8 cellular contexts compared by ENCODE assay signal in the genomic region with DNA sequence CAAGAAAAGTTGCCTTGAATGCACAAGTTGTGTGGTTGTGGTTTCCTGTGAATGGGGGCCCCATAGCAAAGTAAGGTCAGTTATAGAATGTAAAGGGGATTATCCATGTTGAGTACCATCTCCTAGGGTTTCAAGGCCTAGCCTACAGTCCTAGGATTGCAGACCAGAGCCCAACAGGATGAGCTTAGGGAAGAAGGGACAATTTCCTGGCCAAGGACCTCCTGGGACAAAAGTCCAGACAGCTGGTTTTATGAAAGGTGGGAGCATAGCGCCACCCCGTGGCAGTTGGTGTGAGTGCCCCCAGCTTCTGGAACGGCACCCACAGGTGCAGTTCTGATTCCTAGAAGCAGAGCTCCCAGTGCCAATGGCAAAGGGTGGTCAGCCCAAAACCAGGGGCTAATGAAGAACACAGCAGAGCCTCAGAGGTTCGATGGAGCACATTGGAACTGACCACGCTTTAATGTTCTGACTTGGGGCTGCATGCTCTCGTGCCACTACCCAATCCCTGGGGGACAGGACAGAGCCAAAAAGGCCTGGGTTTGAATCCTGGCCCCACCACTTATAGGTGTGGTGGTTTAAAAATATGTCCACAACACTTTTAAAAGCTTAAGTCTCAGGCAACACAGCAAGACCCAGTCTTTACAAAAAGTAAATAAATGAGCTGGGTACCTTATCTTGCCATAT. TPM values are rescaled to one million over a fixed set of nuclear protein-coding genes. Genes with fewer than 3 reads are reported as not detected.
A peak's percentile ranks its signal among the peaks of the same experiment; 100 is the strongest.
DNase-seq lines count a peak whose midpoint lies in the region; ATAC-seq and TF ChIP-seq lines count a peak whose summit lies in the region.

No MANE protein-coding gene starts in this region.

- no peak overlapping the region for H3K56ac ChIP-seq in mesendoderm (ENCODE audit: low read length)

- peak; percentile 44 for ATAC-seq in GM19351 (IDR thresholded peaks at IDR 0.05; ENCODE audit: unreplicated experiment)

- H3K9ac ChIP-seq in mesendoderm (ENCODE audit: low read length) = no peak overlapping the region

- H3K27me3 ChIP-seq in effector memory CD4-positive, alpha-beta T cell (replicated peaks; ENCODE audit: control insufficient read depth, insufficient read depth, low read length, poor library complexity, severe bottlenecking) = no peaks in the 10 kb centered on the region
- no peaks in the 10 kb centered on the region for H3K27me3 ChIP-seq in mesendoderm (ENCODE audit: insufficient read depth, low read length, poor library complexity)

- H3K79me1 ChIP-seq in mesendoderm (ENCODE audit: low read length) = no peaks in the 10 kb centered on the region

- H2AK5ac ChIP-seq in mesendoderm (ENCODE audit: low read length) = no peak overlapping the region

- H3K4me1 ChIP-seq in effector memory CD4-positive, alpha-beta T cell (ENCODE audit: control insufficient read depth, insufficient read depth, low read length, poor library complexity, severe bottlenecking) = peaks cover 3% of the 10 kb centered on the region
- H3K4me1 ChIP-seq in mesendoderm (ENCODE audit: control insufficient read depth, low read depth, low read length) = no peaks in the 10 kb centered on the region

- no peaks in the 10 kb centered on the region for H3K9me3 ChIP-seq in effector memory CD4-positive, alpha-beta T cell (ENCODE audit: control insufficient read depth, low read length)

- no peak overlapping the region for H2BK5ac ChIP-seq in mesendoderm (ENCODE audit: low read length)

- H4K8ac ChIP-seq in mesendoderm (ENCODE audit: low read depth, low read length) = no peak overlapping the region

- WGBS in mesendoderm (ENCODE audit: extremely low coverage, insufficient coverage, low lambda C conversion rate) = no CpG with 5 or more reads among the region's 6 CpGs

- H3K23ac ChIP-seq in mesendoderm (ENCODE audit: low read length) = no peak overlapping the region

- H3K79me2 ChIP-seq in mesendoderm (ENCODE audit: control insufficient read depth, insufficient read depth, low read length) = no peaks in the 10 kb centered on the region

- peaks cover 20% of the 10 kb centered on the region for H3K4me1 Mint-ChIP-seq in activated CD4-positive, alpha-beta memory T cell treated with anti-CD3 and anti-CD28 coated beads, Interleukin-2, amount 10 ng/mL, durations not matched to agents 7 days and 5 days

- no peak overlapping the region for H3K4me3 Mint-ChIP-seq in activated CD4-positive, alpha-beta memory T cell treated with anti-CD3 and anti-CD28 coated beads, Interleukin-2, amount 10 ng/mL, durations not matched to agents 7 days and 5 days

- H3K36me3 ChIP-seq in effector memory CD4-positive, alpha-beta T cell (ENCODE audit: control insufficient read depth, insufficient read depth, low read length) = peaks cover 9% of the 10 kb centered on the region
- H3K36me3 ChIP-seq in mesendoderm (ENCODE audit: control insufficient read depth, insufficient read depth, low read length) = no peaks in the 10 kb centered on the region

- TF ChIP-seq CTCF in AG09309 (IDR thresholded peaks at IDR 0.05; ENCODE audit: control insufficient read depth, insufficient read depth, low read depth, low read length, missing control alignments) = peak; percentile 88

- no peak for DNase-seq in AG09309 (ENCODE audit: low read depth)
- DNase-seq in NCI-H2227 treated with DMSO at 0.1 percent for 48 hours (lab: John Stamatoyannopoulos, UW) = peak; percentile 23
- DNase-seq in activated CD4-positive, alpha-beta memory T cell treated with anti-CD3 and anti-CD28 coated beads, Interleukin-2, amount 10 ng/mL, durations not matched to agents 7 days and 5 days = peak; percentile 81
- DNase-seq in effector memory CD4-positive, alpha-beta T cell = peak; percentile 33 to 61 (median 37)
- peak; percentile 73 for DNase-seq in mesendoderm
- peak; percentile 24 to 48 for DNase-seq in stimulated activated CD8-positive, alpha-beta memory T cell treated with anti-CD3 and anti-CD28 coated beads, Interleukin-2, amount 100 ng/mL, for 1 hour (ENCODE audit: low read depth in 2 of 2)
- DNase-seq in cortex of kidney (lab: John Stamatoyannopoulos, UW) = no peak

- H3K27ac ChIP-seq in effector memory CD4-positive, alpha-beta T cell (ENCODE audit: insufficient read depth, low read length, poor library complexity, severe bottlenecking) = no peak overlapping the region
- H3K27ac ChIP-seq in mesendoderm (ENCODE audit: low read depth, low read length) = no peak overlapping the region

- H3K4me2 ChIP-seq in mesendoderm (ENCODE audit: low read length) = no peak overlapping the region

- H3K18ac ChIP-seq in mesendoderm (ENCODE audit: low read length) = no peak overlapping the region

- H2BK15ac ChIP-seq in mesendoderm (replicated peaks; ENCODE audit: low read depth) = no peak overlapping the region

- no peak overlapping the region for H4K5ac ChIP-seq in mesendoderm (ENCODE audit: low read length)

- CTCF ChIA-PET in activated CD4-positive, alpha-beta memory T cell treated with anti-CD3 and anti-CD28 coated beads, Interleukin-2, amount 10 ng/mL, durations not matched to agents 7 days and 5 days (lab: Charles Lee) = interaction anchor here (0.6 to 5.4 kb wide), 34 partner anchors 9 to 441 kb away, joined by 3 to 78 read pairs (median 4); partner anchors contain the start of genes MDH2 and STYXL1

- H3K4ac ChIP-seq in mesendoderm (ENCODE audit: low read depth, low read length) = no peak overlapping the region

- H3K36me3 Mint-ChIP-seq in activated CD4-positive, alpha-beta memory T cell treated with anti-CD3 and anti-CD28 coated beads, Interleukin-2, amount 10 ng/mL, durations not matched to agents 7 days and 5 days (ENCODE audit: low read depth) = peaks cover 40% of the 10 kb centered on the region

- no peak overlapping the region for H2BK120ac ChIP-seq in mesendoderm (ENCODE audit: low read depth, low read length)

- H3K4me3 ChIP-seq in AG09309 (ENCODE audit: control insufficient read depth, low read depth, low read length) (no peak overlapping the region), mesendoderm (ENCODE audit: low read length) (no peak overlapping the region)
- H3K4me3 ChIP-seq in effector memory CD4-positive, alpha-beta T cell (ENCODE audit: insufficient read depth, low read depth, low read length, poor library complexity, severe bottlenecking) = no peak overlapping the region

- H3K9me3 Mint-ChIP-seq in activated CD4-positive, alpha-beta memory T cell treated with anti-CD3 and anti-CD28 coated beads, Interleukin-2, amount 10 ng/mL, durations not matched to agents 7 days and 5 days = no peaks in the 10 kb centered on the region

- POLR2A ChIA-PET in activated CD4-positive, alpha-beta memory T cell treated with anti-CD3 and anti-CD28 coated beads, Interleukin-2, amount 10 ng/mL, durations not matched to agents 7 days and 5 days (lab: Charles Lee) = interaction anchor here (0.6 to 1.2 kb wide), 7 partner anchors 11 to 153 kb away, joined by 3 to 4 read pairs (median 3); partner anchors contain the start of genes MDH2 and STYXL1

- H3K27me3 Mint-ChIP-seq in activated CD4-positive, alpha-beta memory T cell treated with anti-CD3 and anti-CD28 coated beads, Interleukin-2, amount 10 ng/mL, durations not matched to agents 7 days and 5 days = no peaks in the 10 kb centered on the region

- H3K27ac Mint-ChIP-seq in activated CD4-positive, alpha-beta memory T cell treated with anti-CD3 and anti-CD28 coated beads, Interleukin-2, amount 10 ng/mL, durations not matched to agents 7 days and 5 days = peak overlapping the region; percentile 42

RNA-seq across cellular contexts. Expression of gene TMEM120A, which starts 25.8 kb away (rescaled TPM):
- total RNA-seq in activated CD4-positive, alpha-beta memory T cell treated with anti-CD3 and anti-CD28 coated beads, Interleukin-2, amount 10 ng/mL, durations not matched to agents 7 days and 5 days = 10 to 100 TPM; 34.3 to 34.9 TPM
- 8.8 TPM for polyA plus RNA-seq in mesendoderm (2013, experiment 1 of 2)
- polyA plus RNA-seq in mesendoderm (2013, experiment 2 of 2) = 10.0 TPM

RNA-seq across cellular contexts. Expression of gene STYXL1, which starts 27.6 kb away (rescaled TPM):
- total RNA-seq in activated CD4-positive, alpha-beta memory T cell treated with anti-CD3 and anti-CD28 coated beads, Interleukin-2, amount 10 ng/mL, durations not matched to agents 7 days and 5 days = 10 to 100 TPM; 37.3 to 40.4 TPM
- 24.9 TPM for polyA plus RNA-seq in mesendoderm (2013, experiment 1 of 2)
- 26.3 TPM for polyA plus RNA-seq in mesendoderm (2013, experiment 2 of 2)

RNA-seq across cellular contexts. Expression of gene MDH2, which starts 27.7 kb away (rescaled TPM):
- 100 to 1,000 TPM; 159 to 161 TPM for total RNA-seq in activated CD4-positive, alpha-beta memory T cell treated with anti-CD3 and anti-CD28 coated beads, Interleukin-2, amount 10 ng/mL, durations not matched to agents 7 days and 5 days
- polyA plus RNA-seq in mesendoderm (2013, experiment 1 of 2) = 265 TPM
- 265 TPM for polyA plus RNA-seq in mesendoderm (2013, experiment 2 of 2)

Comparison
In these comparisons a context has a peak if more than half of its experiments do, and no peak if none do; other contexts are left out.
1. DNase-seq: peak in NCI-H2227 treated with DMSO at 0.1 percent for 48 hours (single experiment), activated CD4-positive, alpha-beta memory T cell treated with anti-CD3 and anti-CD28 coated beads, Interleukin-2, amount 10 ng/mL, durations not matched to agents 7 days and 5 days (single experiment), effector memory CD4-positive, alpha-beta T cell (3 of 3), mesendoderm (single experiment) and stimulated activated CD8-positive, alpha-beta memory T cell treated with anti-CD3 and anti-CD28 coated beads, Interleukin-2, amount 100 ng/mL, for 1 hour (2 of 2); none in AG09309 (single experiment) and cortex of kidney (single experiment).